ENCODE assay signal across 14 cellular contexts in the genomic region with DNA sequence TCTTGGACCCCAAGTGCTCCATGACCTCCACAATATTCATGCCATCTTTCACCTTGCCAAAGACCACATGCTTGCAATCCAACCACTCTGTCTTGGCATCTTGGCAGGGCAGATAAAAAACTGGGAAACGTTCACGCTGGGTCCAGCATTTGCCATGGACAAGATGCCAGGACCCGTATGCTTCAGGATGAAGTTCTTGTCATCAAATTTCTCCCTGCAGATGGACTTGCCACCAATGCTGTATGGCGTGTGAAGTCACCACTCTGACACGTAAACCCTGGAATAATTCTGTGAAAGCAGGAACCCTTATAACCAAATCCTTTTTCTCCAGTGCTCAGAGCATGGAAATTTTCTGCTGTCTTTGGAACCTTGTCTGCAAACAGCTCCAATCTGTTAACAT. TPM values are rescaled to one million over a fixed set of nuclear protein-coding genes. Genes with fewer than 3 reads are reported as not detected.
A peak's percentile ranks its signal among the peaks of the same experiment; 100 is the strongest.
DNase-seq lines count a peak whose midpoint lies in the region; ATAC-seq and TF ChIP-seq lines count a peak whose summit lies in the region.
"Had no signal": no experiment of that assay in that cellular context is flagged by ENCODE, and none has a peak within 500 bp of the region (broad histone marks: within the 10 kb centered on the region; RNA-seq: fewer than 3 reads in every experiment).

No MANE protein-coding gene starts in this region.

- H2BK5ac ChIP-seq in mesendoderm (ENCODE audit: low read length) = no peak overlapping the region

- H3K27me3 ChIP-seq in CD4-positive, alpha-beta memory T cell (ENCODE audit: insufficient read depth, low read length) = no peaks in the 10 kb centered on the region
- H3K27me3 ChIP-seq in mesendoderm (ENCODE audit: insufficient read depth, low read length, poor library complexity) (no peaks in the 10 kb centered on the region), testis (no peaks in the 10 kb centered on the region)

- no CpG with 5 or more reads among the region's 5 CpGs for WGBS in mesendoderm (ENCODE audit: extremely low coverage, insufficient coverage, low lambda C conversion rate)
- 88 to 94% methylated on average over 5 of the region's 5 CpGs for WGBS in testis, 2 donors

- no peak overlapping the region for H4K5ac ChIP-seq in mesendoderm (ENCODE audit: low read length)

- H3K4me3 ChIP-seq in CD4-positive, alpha-beta memory T cell (ENCODE audit: low read length in 2 of 2) = no peak overlapping the region
- H3K4me3 ChIP-seq in mesendoderm (ENCODE audit: low read length) (no peak overlapping the region), testis (no peak overlapping the region)
- H3K4me3 ChIP-seq: PC-9 had no signal

- H3K4me3 Mint-ChIP-seq in activated naive CD4-positive, alpha-beta T cell treated with anti-CD3 and anti-CD28 coated beads, Interleukin-2, amount 10 ng/mL, durations not matched to agents 7 days and 5 days = no peak overlapping the region
- H3K4me3 Mint-ChIP-seq in CD4-positive, alpha-beta memory T cell = no peak overlapping the region
- H3K4me3 Mint-ChIP-seq in stimulated activated naive B cell treated with anti-CD40 and anti-IgM and Interleukin-4, amounts not matched to agents 10 μg/mL and 1 μg/mL and 100 μg/mL, for 72 hours = no peak overlapping the region
- H3K4me3 Mint-ChIP-seq: B cell had no signal

- H3K4me2 ChIP-seq in mesendoderm (ENCODE audit: low read length) = no peak overlapping the region
- H3K4me2 ChIP-seq: PC-9 had no signal

- no peak overlapping the region for H2BK15ac ChIP-seq in mesendoderm (replicated peaks; ENCODE audit: low read depth)

- no peak overlapping the region for H2BK120ac ChIP-seq in mesendoderm (ENCODE audit: low read depth, low read length)

- H3K9ac ChIP-seq in mesendoderm (ENCODE audit: low read length) = no peak overlapping the region

- no peak for TF ChIP-seq CTCF in testis (IDR thresholded peaks at IDR 0.05)

- no peaks in the 10 kb centered on the region for H3K79me2 ChIP-seq in mesendoderm (ENCODE audit: control insufficient read depth, insufficient read depth, low read length)

- intact Hi-C loops in CD4-positive, alpha-beta memory T cell (cut with micrococcal nuclease) = loop anchor here (5.0 kb wide), 1 partner anchor 33 kb away; a partner anchor contains a TSS
- intact Hi-C loops in left ventricle myocardium superior (cut with micrococcal nuclease) (no loop called here), testis (cut with DNase I; ENCODE audit: low total_unique reads) (no loop called here)

- H3K27ac Mint-ChIP-seq in activated naive CD4-positive, alpha-beta T cell treated with anti-CD3 and anti-CD28 coated beads, Interleukin-2, amount 10 ng/mL, durations not matched to agents 7 days and 5 days = peak overlapping the region; percentile 69
- H3K27ac Mint-ChIP-seq in CD4-positive, alpha-beta memory T cell = peak overlapping the region in 6 of 7 donors; percentile 1 to 85 (median 28)
- no peak overlapping the region for H3K27ac Mint-ChIP-seq in stimulated activated naive B cell treated with anti-CD40 and anti-IgM and Interleukin-4, amounts not matched to agents 10 μg/mL and 1 μg/mL and 100 μg/mL, for 72 hours
- H3K27ac Mint-ChIP-seq: B cell had no signal

- H3K27ac ChIP-seq in CD4-positive, alpha-beta memory T cell (ENCODE audit: low read depth, low read length) = no peak overlapping the region
- H3K27ac ChIP-seq in mesendoderm (ENCODE audit: low read depth, low read length) (no peak overlapping the region), testis (no peak overlapping the region)
- H3K27ac ChIP-seq: PC-9 had no signal

- no peak overlapping the region for H3K4ac ChIP-seq in mesendoderm (ENCODE audit: low read depth, low read length)

- no peak overlapping the region for H2AK5ac ChIP-seq in mesendoderm (ENCODE audit: low read length)

- POLR2A ChIA-PET in CD4-positive, alpha-beta memory T cell (lab: Charles Lee; ENCODE audit: partially characterized antibody) = interaction anchor here (1.2 kb wide), 1 partner anchor 8 kb away, joined by 3 read pairs; no protein-coding TSS in a partner anchor

- in situ Hi-C loops in G401 (cut with HindIII; ENCODE audit: low sequenced_read_pairs) = no loop called here

- peaks cover 23% of the 10 kb centered on the region for H3K4me1 ChIP-seq in CD4-positive, alpha-beta memory T cell (ENCODE audit: insufficient read depth, low read length)
- H3K4me1 ChIP-seq in mesendoderm (ENCODE audit: control insufficient read depth, low read depth, low read length) = no peaks in the 10 kb centered on the region
- H3K4me1 ChIP-seq in testis = no peaks in the 10 kb centered on the region

- peak; percentile 62 for ATAC-seq in left ventricle myocardium superior
- no peak for ATAC-seq in stimulated activated naive B cell treated with anti-CD40 and anti-IgM and Interleukin-4, amounts not matched to agents 10 μg/mL and 1 μg/mL and 100 μg/mL, for 72 hours (replicated peaks)

- H3K18ac ChIP-seq in mesendoderm (ENCODE audit: low read length) = no peak overlapping the region

- H4K8ac ChIP-seq in mesendoderm (ENCODE audit: low read depth, low read length) = no peak overlapping the region

- H3K36me3 ChIP-seq in CD4-positive, alpha-beta memory T cell (ENCODE audit: insufficient read depth, low read length) = peaks cover 70% of the 10 kb centered on the region
- H3K36me3 ChIP-seq in mesendoderm (ENCODE audit: control insufficient read depth, insufficient read depth, low read length) (peaks cover 4% of the 10 kb centered on the region), testis (ENCODE audit: low read depth, missing control alignments) (no peaks in the 10 kb centered on the region)

- peaks cover 70% of the 10 kb centered on the region for H3K36me3 Mint-ChIP-seq in activated naive CD4-positive, alpha-beta T cell treated with anti-CD3 and anti-CD28 coated beads, Interleukin-2, amount 10 ng/mL, durations not matched to agents 7 days and 5 days
- peaks cover 35 to 73% of the 10 kb centered on the region in 2 donors for H3K36me3 Mint-ChIP-seq in CD4-positive, alpha-beta memory T cell
- peaks cover 19 to 29% of the 10 kb centered on the region in 2 donors for H3K36me3 Mint-ChIP-seq in stimulated activated naive B cell treated with anti-CD40 and anti-IgM and Interleukin-4, amounts not matched to agents 10 μg/mL and 1 μg/mL and 100 μg/mL, for 72 hours

- CTCF ChIA-PET in activated naive CD4-positive, alpha-beta T cell treated with anti-CD3 and anti-CD28 coated beads, Interleukin-2, amount 10 ng/mL, durations not matched to agents 7 days and 5 days (lab: Charles Lee) = no interaction called here
- CTCF ChIA-PET in CD4-positive, alpha-beta memory T cell (lab: Charles Lee; ENCODE audit: partially characterized antibody) = interaction anchor here (0.7 kb wide), 1 partner anchor 262 kb away, joined by 3 read pairs; no protein-coding TSS in a partner anchor

- H3K79me1 ChIP-seq in mesendoderm (ENCODE audit: low read length) = no peaks in the 10 kb centered on the region

- DNase-seq in activated naive CD4-positive, alpha-beta T cell treated with anti-CD3 and anti-CD28 coated beads, Interleukin-2, amount 10 ng/mL, durations not matched to agents 7 days and 5 days = no peak
- DNase-seq in activated naive CD4-positive, alpha-beta T cell treated with Interleukin-2 at 50 U/mL for 16 hours = no peak
- DNase-seq in CD4-positive, alpha-beta memory T cell = no peak
- peak; percentile 19 for DNase-seq in G401 (ENCODE audit: low spot score)
- DNase-seq in left ventricle myocardium superior = no peak
- DNase-seq in stimulated activated naive B cell treated with anti-CD40 and anti-IgM and Interleukin-4, amounts not matched to agents 10 μg/mL and 1 μg/mL and 100 μg/mL, for 72 hours = no peak
- no peak for DNase-seq in mesendoderm
- no peak for DNase-seq in testis
- DNase-seq: NCI-H1417, NCI-H1930, NCI-H2171, NCI-H774, PC-9 had no signal

- H3K9me3 ChIP-seq in CD4-positive, alpha-beta memory T cell (ENCODE audit: control insufficient read depth in 1 of 2, low read length in 2 of 2) = no peaks in the 10 kb centered on the region
- H3K9me3 ChIP-seq in testis = no peaks in the 10 kb centered on the region

- H3K27me3 Mint-ChIP-seq in activated naive CD4-positive, alpha-beta T cell treated with anti-CD3 and anti-CD28 coated beads, Interleukin-2, amount 10 ng/mL, durations not matched to agents 7 days and 5 days = no peaks in the 10 kb centered on the region
- H3K27me3 Mint-ChIP-seq in CD4-positive, alpha-beta memory T cell = no peaks in the 10 kb centered on the region
- no peaks in the 10 kb centered on the region for H3K27me3 Mint-ChIP-seq in stimulated activated naive B cell treated with anti-CD40 and anti-IgM and Interleukin-4, amounts not matched to agents 10 μg/mL and 1 μg/mL and 100 μg/mL, for 72 hours
- H3K27me3 Mint-ChIP-seq: B cell had no signal

- no peaks in the 10 kb centered on the region for H3K9me3 Mint-ChIP-seq in activated naive CD4-positive, alpha-beta T cell treated with anti-CD3 and anti-CD28 coated beads, Interleukin-2, amount 10 ng/mL, durations not matched to agents 7 days and 5 days
- H3K9me3 Mint-ChIP-seq in CD4-positive, alpha-beta memory T cell = no peaks in the 10 kb centered on the region
- no peaks in the 10 kb centered on the region for H3K9me3 Mint-ChIP-seq in stimulated activated naive B cell treated with anti-CD40 and anti-IgM and Interleukin-4, amounts not matched to agents 10 μg/mL and 1 μg/mL and 100 μg/mL, for 72 hours

- H3K4me1 Mint-ChIP-seq in activated naive CD4-positive, alpha-beta T cell treated with anti-CD3 and anti-CD28 coated beads, Interleukin-2, amount 10 ng/mL, durations not matched to agents 7 days and 5 days = peaks cover 44% of the 10 kb centered on the region
- peaks cover 23 to 34% (median 25%) of the 10 kb centered on the region in 4 donors for H3K4me1 Mint-ChIP-seq in CD4-positive, alpha-beta memory T cell
- H3K4me1 Mint-ChIP-seq in stimulated activated naive B cell treated with anti-CD40 and anti-IgM and Interleukin-4, amounts not matched to agents 10 μg/mL and 1 μg/mL and 100 μg/mL, for 72 hours = no peaks in the 10 kb centered on the region
- H3K4me1 Mint-ChIP-seq: B cell had no signal

- TF ChIP-seq POLR2A in testis (IDR thresholded peaks at IDR 0.05) = no peak

- H3K56ac ChIP-seq in mesendoderm (ENCODE audit: low read length) = no peak overlapping the region

- no peak overlapping the region for H3K23ac ChIP-seq in mesendoderm (ENCODE audit: low read length)

RNA-seq across cellular contexts. Expression of a gene that starts 21.5 kb away (rescaled TPM):
- 10 to 100 TPM; 53.8 to 56.9 TPM for total RNA-seq in CD4-positive, alpha-beta memory T cell
- 10 to 100 TPM; 62.2 to 75.5 TPM for polyA plus RNA-seq in CD4-positive, alpha-beta memory T cell
- total RNA-seq in G401 (2014; rRNA removed; shearing (Covaris generic)) = 82.5 and 89.0 TPM in 2 replicates
- total RNA-seq in left ventricle myocardium superior (37.4 TPM), testis (10 to 100 TPM; 43.7 to 45.7 TPM)
- 46.0 TPM for polyA plus RNA-seq in mesendoderm (2013, experiment 1 of 2)
- polyA plus RNA-seq in mesendoderm (2013, experiment 2 of 2) = 47.2 TPM
- 81.1 TPM for polyA plus RNA-seq in testis (ENCODE audit: insufficient read depth, low read depth, low replicate concordance)

RNA-seq across cellular contexts. Expression of a gene that starts 34.4 kb away (rescaled TPM):
- 100 to 1,000 TPM; 138 to 154 TPM for total RNA-seq in CD4-positive, alpha-beta memory T cell
- polyA plus RNA-seq in CD4-positive, alpha-beta memory T cell = 10 to 100 TPM; 67.6 to 94.6 TPM
- 21.7 and 26.7 TPM in 2 replicates for total RNA-seq in G401 (2014; rRNA removed; shearing (Covaris generic))
- total RNA-seq in left ventricle myocardium superior (16.6 TPM), testis (100 to 1,000 TPM in 1 of 2 donors, 10 to 100 TPM in 1; 95.0 to 107 TPM)
- polyA plus RNA-seq in mesendoderm (2013, experiment 1 of 2) = 11.3 TPM
- polyA plus RNA-seq in mesendoderm (2013, experiment 2 of 2) = 11.5 TPM
- polyA plus RNA-seq in testis (ENCODE audit: insufficient read depth, low read depth, low replicate concordance) = 58.0 TPM
